ENCODE assay signal across 1 cellular context in the genomic region with DNA sequence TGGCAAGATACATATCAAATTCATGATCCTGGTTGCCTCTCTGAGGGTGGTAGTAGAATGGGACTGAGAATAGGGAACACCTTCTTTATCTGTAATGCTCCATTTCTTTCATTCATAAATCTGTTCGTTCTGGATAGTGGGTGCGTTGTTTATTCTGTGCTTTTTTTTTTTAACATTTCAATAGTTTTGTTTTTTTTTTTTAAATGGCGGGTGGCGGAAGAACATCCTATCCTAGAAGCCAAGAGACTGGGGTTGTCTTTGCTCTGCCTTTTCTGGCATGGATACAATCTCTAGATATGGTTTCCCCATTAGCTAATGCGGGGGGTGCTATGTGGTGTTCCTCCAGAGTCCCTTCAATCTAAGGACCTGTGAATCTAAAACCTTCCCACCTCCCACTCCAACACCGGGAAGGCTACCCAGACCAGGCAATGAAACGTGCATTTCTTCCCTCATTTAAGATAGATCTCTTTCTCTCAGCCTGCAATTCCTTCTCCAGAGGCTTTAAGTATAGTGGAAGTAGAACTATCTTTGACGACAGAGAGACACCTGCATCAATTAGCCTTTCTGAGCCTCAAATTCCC.
TF ChIP-seq lines count a peak whose summit lies in the region.

No MANE protein-coding gene starts in this region.

TF ChIP-seq in HEK293, 187 proteins besides CTCF, POLR2A, EP300 and RAD21:
- TF ChIP-seq ZNF501 (tag by site-specific recombination; IDR thresholded peaks at IDR 0.05) (no peak), ZNF600 (tag by site-specific recombination; IDR thresholded peaks at IDR 0.05) (0 out of 2 replicates have a peak, but pooled peaks have one; percentile 25), ZFP69B (tag by site-specific recombination; IDR thresholded peaks at IDR 0.05) (no peak), KLF9 (tag by site-specific recombination; IDR thresholded peaks at IDR 0.05; ENCODE audit: low read depth) (no peak), ZNF335 (tag by site-specific recombination; conservative IDR thresholded peaks at IDR 0.05) (peak; percentile 93), ZBTB6 (tag by site-specific recombination; IDR thresholded peaks at IDR 0.05) (no peak), ZNF580 (tag by site-specific recombination; IDR thresholded peaks at IDR 0.05) (no peak), ZNF473 (tag by site-specific recombination; IDR thresholded peaks at IDR 0.05) (no peak), ZNF146 (tag by site-specific recombination; IDR thresholded peaks at IDR 0.05) (no peak), ZNF654 (tag by site-specific recombination; IDR thresholded peaks at IDR 0.05; ENCODE audit: low read depth) (no peak), ZNF585B (tag by site-specific recombination; IDR thresholded peaks at IDR 0.05) (no peak), ZNF529 (tag by site-specific recombination; IDR thresholded peaks at IDR 0.05; ENCODE audit: insufficient replicate concordance) (no peak), ZBTB44 (tag by site-specific recombination; IDR thresholded peaks at IDR 0.05) (no peak), ZNF362 (tag by site-specific recombination; IDR thresholded peaks at IDR 0.05) (peak; percentile 39; the same call in 1 of the 2 replicates), ZNF341 (tag by site-specific recombination; IDR thresholded peaks at IDR 0.05; ENCODE audit: low read depth) (0 out of 2 replicates have a peak, but pooled peaks have one; percentile 4), GLIS2 (tag by site-specific recombination; IDR thresholded peaks at IDR 0.05) (0 out of 2 replicates have a peak, but pooled peaks have one; percentile 20), ZNF112 (tag by site-specific recombination; IDR thresholded peaks at IDR 0.05) (no peak), ZBTB49 (tag by site-specific recombination; IDR thresholded peaks at IDR 0.05; ENCODE audit: low read depth) (no peak), FEZF1 (tag by site-specific recombination; IDR thresholded peaks at IDR 0.05) (peak; percentile 51; the same call in 1 of the 2 replicates), ZNF658 (tag by site-specific recombination; IDR thresholded peaks at IDR 0.05) (no peak), ZNF302 (tag by site-specific recombination; IDR thresholded peaks at IDR 0.05; ENCODE audit: low read depth) (no peak)
- TF ChIP-seq, protein P1, sequence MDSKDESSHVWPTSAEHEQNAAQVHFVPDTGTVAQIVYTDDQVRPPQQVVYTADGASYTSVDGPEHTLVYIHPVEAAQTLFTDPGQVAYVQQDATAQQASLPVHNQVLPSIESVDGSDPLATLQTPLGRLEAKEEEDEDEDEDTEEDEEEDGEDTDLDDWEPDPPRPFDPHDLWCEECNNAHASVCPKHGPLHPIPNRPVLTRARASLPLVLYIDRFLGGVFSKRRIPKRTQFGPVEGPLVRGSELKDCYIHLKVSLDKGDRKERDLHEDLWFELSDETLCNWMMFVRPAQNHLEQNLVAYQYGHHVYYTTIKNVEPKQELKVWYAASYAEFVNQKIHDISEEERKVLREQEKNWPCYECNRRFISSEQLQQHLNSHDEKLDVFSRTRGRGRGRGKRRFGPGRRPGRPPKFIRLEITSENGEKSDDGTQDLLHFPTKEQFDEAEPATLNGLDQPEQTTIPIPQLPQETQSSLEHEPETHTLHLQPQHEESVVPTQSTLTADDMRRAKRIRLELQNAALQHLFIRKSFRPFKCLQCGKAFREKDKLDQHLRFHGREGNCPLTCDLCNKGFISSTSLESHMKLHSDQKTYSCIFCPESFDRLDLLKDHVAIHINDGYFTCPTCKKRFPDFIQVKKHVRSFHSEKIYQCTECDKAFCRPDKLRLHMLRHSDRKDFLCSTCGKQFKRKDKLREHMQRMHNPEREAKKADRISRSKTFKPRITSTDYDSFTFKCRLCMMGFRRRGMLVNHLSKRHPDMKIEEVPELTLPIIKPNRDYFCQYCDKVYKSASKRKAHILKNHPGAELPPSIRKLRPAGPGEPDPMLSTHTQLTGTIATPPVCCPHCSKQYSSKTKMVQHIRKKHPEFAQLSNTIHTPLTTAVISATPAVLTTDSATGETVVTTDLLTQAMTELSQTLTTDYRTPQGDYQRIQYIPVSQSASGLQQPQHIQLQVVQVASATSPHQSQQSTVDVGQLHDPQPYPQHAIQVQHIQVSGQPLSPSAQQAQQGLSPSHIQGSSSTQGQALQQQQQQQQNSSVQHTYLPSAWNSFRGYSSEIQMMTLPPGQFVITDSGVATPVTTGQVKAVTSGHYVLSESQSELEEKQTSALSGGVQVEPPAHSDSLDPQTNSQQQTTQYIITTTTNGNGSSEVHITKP (tag by site-specific recombination; IDR thresholded peaks at IDR 0.05), result peak; percentile 25; the same call in 1 of the 2 replicates
